1 cellular context compared by ENCODE assay signal in genomic region chr19:45076029-45076850, GRCh38.
TF ChIP-seq lines count a peak whose summit lies in the region.

ZNF296 (minus strand) TSS chr19:45076478; CDS start chr19:45076373, 105 bp downstream.

TF ChIP-seq in A549, 52 proteins besides CTCF, POLR2A, EP300 and RAD21 (continued from another document):
- TF ChIP-seq BHLHE40 (IDR thresholded peaks at IDR 0.05; ENCODE audit: low read depth, low read length), result peak; percentile 92
- TF ChIP-seq HDAC2 (IDR thresholded peaks at IDR 0.05), result no peak
- TF ChIP-seq ZSCAN20 (CRISPR knock-in tag; IDR thresholded peaks at IDR 0.05), result no peak
- no peak for TF ChIP-seq SREBF2 (IDR thresholded peaks at IDR 0.05)
- peak; percentile 58; the same call in 1 of the 3 replicates for TF ChIP-seq BCL3 (IDR thresholded peaks at IDR 0.05)
- no peak for TF ChIP-seq RARB (CRISPR knock-in tag; IDR thresholded peaks at IDR 0.05)
- TF ChIP-seq JUNB (IDR thresholded peaks at IDR 0.05), result no peak
- no peak for TF ChIP-seq KDM5A (IDR thresholded peaks at IDR 0.05)
- TF ChIP-seq CBX2 (IDR thresholded peaks at IDR 0.05; ENCODE audit: borderline replicate concordance, low read depth), result no peak
- no peak for TF ChIP-seq KDM1A (IDR thresholded peaks at IDR 0.05; ENCODE audit: low read depth)
- TF ChIP-seq FOXS1 (CRISPR knock-in tag; IDR thresholded peaks at IDR 0.05), result no peak
- TF ChIP-seq HOXB13 (CRISPR knock-in tag; IDR thresholded peaks at IDR 0.05; ENCODE audit: low read depth), result no peak
- TF ChIP-seq TP53 (CRISPR knock-in tag; IDR thresholded peaks at IDR 0.05), result peak; percentile 77; the same call in 1 of the 2 replicates
- TF ChIP-seq PHF8 (IDR thresholded peaks at IDR 0.05; ENCODE audit: borderline replicate concordance, low read depth), result peak; percentile 74; the same call in 1 of the 2 replicates
- no peak for TF ChIP-seq SMC3 (IDR thresholded peaks at IDR 0.05)
- no peak for TF ChIP-seq TFCP2L1 (CRISPR knock-in tag; IDR thresholded peaks at IDR 0.05)
- TF ChIP-seq MAX (IDR thresholded peaks at IDR 0.05), result peak; percentile 94
- no peak for TF ChIP-seq POLR2AphosphoS2 (conservative IDR thresholded peaks at IDR 0.05; ENCODE audit: low read length)
- TF ChIP-seq USF2 (IDR thresholded peaks at IDR 0.05), result no peak
- TF ChIP-seq ELK1 (IDR thresholded peaks at IDR 0.05; ENCODE audit: low read depth, low read length), result no peak
- no peak for TF ChIP-seq FOSL2 (IDR thresholded peaks at IDR 0.05)
- TF ChIP-seq FOSL2 (CRISPR knock-in tag; IDR thresholded peaks at IDR 0.05), result 0 out of 2 replicates have a peak, but pooled peaks have one; percentile 21
- no peak for TF ChIP-seq HEYL (CRISPR knock-in tag; IDR thresholded peaks at IDR 0.05)
- TF ChIP-seq MAZ (IDR thresholded peaks at IDR 0.05; ENCODE audit: borderline replicate concordance, low read depth, low read length), result peak; percentile 27; the same call in 1 of the 2 replicates
- no peak for TF ChIP-seq NR3C1 (IDR thresholded peaks at IDR 0.05)
- no peak for TF ChIP-seq EHF (CRISPR knock-in tag; IDR thresholded peaks at IDR 0.05)
- no peak for TF ChIP-seq HOXB5 (CRISPR knock-in tag; IDR thresholded peaks at IDR 0.05)
- no peak for TF ChIP-seq NFE2L2 (conservative IDR thresholded peaks at IDR 0.05; ENCODE audit: low read length)
